Comparison of ENCODE assay signal across 7 cellular contexts in the genomic region with DNA sequence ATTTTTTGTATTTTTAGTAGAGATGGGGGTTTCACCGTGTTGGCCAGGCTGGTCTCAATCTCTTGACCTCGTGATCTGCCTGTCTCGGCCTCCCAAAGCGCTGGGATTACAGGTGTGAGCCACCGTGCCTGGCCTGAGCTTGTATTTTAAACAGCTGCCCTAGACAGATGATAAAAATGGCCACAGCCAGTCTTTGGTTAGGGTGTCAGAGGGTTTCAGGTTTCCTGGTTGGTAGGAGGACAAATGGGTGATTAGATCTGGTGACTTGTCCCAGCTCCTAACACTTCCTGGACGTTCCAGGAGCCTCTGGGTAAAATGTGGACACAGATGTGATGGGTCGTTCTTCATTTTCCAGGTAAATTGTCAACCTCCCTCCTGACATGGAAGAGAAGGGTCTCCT. TPM values are rescaled to one million over a fixed set of nuclear protein-coding genes. Genes with fewer than 3 reads are reported as not detected.
DNase-seq lines count a peak whose midpoint lies in the region; FAIRE-seq and TF ChIP-seq lines count a peak whose summit lies in the region.
"Not testable (repeated sequence)": the region's sequence is repeated elsewhere in the genome, so short reads cannot be mapped to it uniquely, and the experiment has no call there.

No MANE protein-coding gene starts in this region.

- not testable (repeated sequence) for H3K79me2 ChIP-seq in KMS-11 (ENCODE audit: insufficient read depth, low read depth); H1 (ENCODE audit: control insufficient read depth in 1 of 2, insufficient read depth in 2 of 2, low read length in 2 of 2)
- peaks cover 19% of the 10 kb centered on the region for H3K79me2 ChIP-seq in osteoblast (ENCODE audit: insufficient read depth, low read length)

- H2AFZ ChIP-seq in KMS-11 (ENCODE audit: low read depth); H1 (ENCODE audit: low read length); osteoblast (ENCODE audit: low read length): not testable (repeated sequence)

- CTCF ChIA-PET in H1 (lab: Charles Lee; ENCODE audit: partially characterized antibody), result interaction anchor here (1.7 kb wide), 1 partner anchor 15 kb away, joined by 4 read pairs; no protein-coding TSS in a partner anchor

- not testable (repeated sequence) for H3K23ac ChIP-seq in H1 (ENCODE audit: insufficient read length)

- TF ChIP-seq EP300 in H1 (IDR thresholded peaks at IDR 0.05; ENCODE audit: borderline replicate concordance in 1 of 2, low read depth in 2 of 2, low read length in 2 of 2), result not testable (repeated sequence)

- peak; percentile 32 for DNase-seq in COLO668 (lab: John Stamatoyannopoulos, UW; ENCODE audit: unreplicated experiment)
- peak; percentile 59 for DNase-seq in NCI-H510A (lab: John Stamatoyannopoulos, UW)
- DNase-seq in SJCRH30, result peak in 1 of 2 experiments; percentile 78
- DNase-seq in H1 (ENCODE audit: low read depth in 1 of 2, low spot score in 2 of 2), result not testable (repeated sequence)
- DNase-seq in osteoblast (ENCODE audit: insufficient read length, low spot score, missing footprints), result peak; percentile 37

- H3K4me2 ChIP-seq in BLaER1, result peak overlapping the region; percentile 68; the same call in 1 of the 2 replicates
- H3K4me2 ChIP-seq in KMS-11, result peak overlapping the region; percentile 66; the same call in 1 of the 2 replicates
- not testable (repeated sequence) for H3K4me2 ChIP-seq in H1 (ENCODE audit: insufficient read depth in 1 of 2, low read depth in 2 of 2, low read length in 2 of 2); osteoblast (ENCODE audit: insufficient read depth, low read length)

- 0 out of 2 replicates have a peak overlapping the region, but pooled peaks have one; percentile 58 for H2AK5ac ChIP-seq in H1 (ENCODE audit: low read depth, low read length)

- H3K56ac ChIP-seq in H1 (replicated peaks; ENCODE audit: insufficient read length, low read depth, low read length), result not testable (repeated sequence)

- not testable (repeated sequence) for H4K91ac ChIP-seq in H1 (replicated peaks; ENCODE audit: insufficient read length, low read length)

- H3K9ac ChIP-seq in BLaER1; KMS-11; H1 (replicated peaks in 1 of 4; ENCODE audit: extremely low read depth in 1 of 4, low read depth in 3 of 4, low read length in 3 of 4): not testable (repeated sequence)

- not testable (repeated sequence) for H3K27ac ChIP-seq in BLaER1; H1 (ENCODE audit: low read depth, low read length); osteoblast (ENCODE audit: low read depth, low read length)
- peak overlapping the region; percentile 77 for H3K27ac ChIP-seq in KMS-11
- 0 out of 2 replicates have a peak overlapping the region, but pooled peaks have one; percentile 1 for H3K27ac ChIP-seq in SJCRH30

- H4K5ac ChIP-seq in H1 (ENCODE audit: insufficient read length, low read depth, low read length), result not testable (repeated sequence)

- H3K4me3 ChIP-seq in BLaER1; KMS-11 (IDR thresholded peaks at IDR 0.05; ENCODE audit: insufficient read depth, low read depth, low read length); SJCRH30; H1 (ENCODE audit: extremely low read depth in 1 of 4, insufficient read depth in 2 of 4, low read depth in 3 of 4, low read length in 4 of 4); osteoblast (ENCODE audit: insufficient read depth, low read length): not testable (repeated sequence)

- H3K18ac ChIP-seq in H1 (ENCODE audit: extremely low read depth, low read length), result not testable (repeated sequence)

- not testable (repeated sequence) for H4K8ac ChIP-seq in H1 (ENCODE audit: extremely low read depth, insufficient read depth, low read length)

- peaks cover 34% of the 10 kb centered on the region for H4K20me1 ChIP-seq in BLaER1
- not testable (repeated sequence) for H4K20me1 ChIP-seq in KMS-11 (ENCODE audit: insufficient read depth); H1 (replicated peaks in 1 of 2; ENCODE audit: control insufficient read depth in 1 of 2, insufficient read depth in 2 of 2, low read length in 2 of 2); osteoblast (ENCODE audit: insufficient read depth, low read length)

- H2BK120ac ChIP-seq in H1 (replicated peaks; ENCODE audit: low read depth, low read length), result not testable (repeated sequence)

- not testable (repeated sequence) for H3K14ac ChIP-seq in H1 (ENCODE audit: insufficient read length)

- not testable (repeated sequence) for H3K27me3 ChIP-seq in BLaER1; KMS-11 (ENCODE audit: insufficient read depth, low read depth); SJCRH30; H1 (replicated peaks in 1 of 4; ENCODE audit: control insufficient read depth in 3 of 4, extremely low read depth in 1 of 4, insufficient read depth in 3 of 4, low read length in 3 of 4); osteoblast (ENCODE audit: insufficient read depth, low read length)

- H3K4me1 ChIP-seq in BLaER1 (peaks cover 48% of the 10 kb centered on the region), KMS-11 (ENCODE audit: low read depth, poor library complexity, severe bottlenecking) (peaks cover 27% of the 10 kb centered on the region), SJCRH30 (peaks cover 54% of the 10 kb centered on the region)
- H3K4me1 ChIP-seq in H1 (replicated peaks in 1 of 4; ENCODE audit: control insufficient read depth in 3 of 4, insufficient read depth in 4 of 4, low read length in 3 of 4); osteoblast (ENCODE audit: insufficient read depth, low read length): not testable (repeated sequence)

- TF ChIP-seq CTCF in KMS-11 (conservative IDR thresholded peaks at IDR 0.05; ENCODE audit: low read depth, low read length); H1 (IDR thresholded peaks at IDR 0.05; ENCODE audit: control extremely low read depth in 1 of 3, insufficient read depth in 1 of 3, low read depth in 1 of 3, low read length in 3 of 3); osteoblast (IDR thresholded peaks at IDR 0.05; ENCODE audit: extremely low read depth, low read depth, low read length): not testable (repeated sequence)

- not testable (repeated sequence) for TF ChIP-seq POLR2A in H1 (IDR thresholded peaks at IDR 0.05; ENCODE audit: control extremely low read depth in 1 of 2, low read depth in 2 of 2, low read length in 2 of 2)

- not testable (repeated sequence) for H3K9me3 ChIP-seq in BLaER1; SJCRH30 (replicated peaks); H1 (ENCODE audit: insufficient read depth in 2 of 2, low read depth in 1 of 2, low read length in 1 of 2); osteoblast (ENCODE audit: low read depth, low read length)

- POLR2A ChIA-PET in H1 (lab: Charles Lee; ENCODE audit: partially characterized antibody), result interaction anchor here (1.1 to 1.4 kb wide), 4 partner anchors 12 to 151 kb away, joined by 3 to 4 read pairs (median 3); no protein-coding TSS in a partner anchor

- not testable (repeated sequence) for H3K4ac ChIP-seq in H1 (replicated peaks; ENCODE audit: insufficient read length, low read depth, low read length)

- not testable (repeated sequence) for H2BK15ac ChIP-seq in H1 (ENCODE audit: low read length)

- not testable (repeated sequence) for H2BK12ac ChIP-seq in H1 (ENCODE audit: low read depth, low read length)

- WGBS in H1 (ENCODE audit: extremely low coverage in 1 of 2, insufficient coverage in 1 of 2, insufficient read length in 1 of 2, insufficient replicate concordance in 2 of 2, low coverage in 1 of 2, low lambda C conversion rate in 2 of 2, missing lambda C conversion rate in 1 of 2), 2 experiments, result 87% methylated on average over 7 of the region's 7 CpGs; no CpG with 5 or more reads in 1 of the 2 experiments

- not testable (repeated sequence) for H3K23me2 ChIP-seq in H1 (ENCODE audit: low read depth, low read length)

- H3K79me1 ChIP-seq in H1 (ENCODE audit: low read depth, low read length), result not testable (repeated sequence)

- FAIRE-seq in H1 (lab: Jason Lieb, UNC), result not testable (repeated sequence)

- H3K36me3 ChIP-seq in BLaER1, result peaks cover 75% of the 10 kb centered on the region
- H3K36me3 ChIP-seq in KMS-11 (ENCODE audit: insufficient read depth); SJCRH30; H1 (ENCODE audit: control insufficient read depth in 2 of 4, insufficient read depth in 4 of 4, low read length in 3 of 4): not testable (repeated sequence)
- H3K36me3 ChIP-seq in osteoblast (ENCODE audit: insufficient read depth, low read length), result peaks cover 20% of the 10 kb centered on the region

- H2BK5ac ChIP-seq in H1 (ENCODE audit: low read depth, low read length), result not testable (repeated sequence)

- not testable (repeated sequence) for TF ChIP-seq RAD21 in H1 (IDR thresholded peaks at IDR 0.05 in 1 of 2, conservative IDR thresholded peaks at IDR 0.05 in 1 of 2; ENCODE audit: low read depth in 2 of 2, low read length in 2 of 2)

- H2BK20ac ChIP-seq in H1 (ENCODE audit: low read length), result not testable (repeated sequence)

RNA-seq across cellular contexts. Expression of gene TMEM11, which starts 21.5 kb away (rescaled TPM):
- 86.1 and 88.9 TPM in 2 replicates for total RNA-seq in SJCRH30 (2014; rRNA removed; shearing (Covaris generic))
- total RNA-seq in H1 (2021; fragmentation: NEBNext Ultra II Directional; extraction: Animal tissue kit (Norgen Biotek cat#: 25700)), result 33.3 and 34.2 TPM in 2 replicates
- 90.4 and 133 TPM in 2 replicates for polyA plus RNA-seq in H1 (2011; rRNA removed)
- 66.8 TPM for polyA plus RNA-seq in H1 (2011; cell fraction: cytosol; rRNA removed)
- polyA plus RNA-seq in H1 (2011; cell fraction: nucleus; rRNA removed), result 70.3 TPM
- polyA plus RNA-seq in H1 (2012, experiment 1 of 2), result 23.0 to 40.0 TPM (median 34.0 TPM) in 4 replicates
- 35.1 TPM for polyA plus RNA-seq in H1 (2012, experiment 2 of 2)
- polyA plus RNA-seq in H1 (2013, experiment 1 of 2), result 29.5 TPM
- polyA plus RNA-seq in H1 (2013, experiment 2 of 2), result 29.8 TPM
- 35.5 and 44.9 TPM in 2 replicates for polyA minus RNA-seq in H1 (2011; rRNA and poly(A)+ RNA removed)
- 27.9 TPM for polyA minus RNA-seq in H1 (2011; cell fraction: cytosol; rRNA and poly(A)+ RNA removed)
- 38.5 TPM for polyA minus RNA-seq in H1 (2011; cell fraction: nucleus; rRNA and poly(A)+ RNA removed)
- 12.1 and 18.1 TPM in 2 replicates for total RNA-seq in osteoblast
